Comparison of ENCODE assay signal across 8 cellular contexts in the genomic region with DNA sequence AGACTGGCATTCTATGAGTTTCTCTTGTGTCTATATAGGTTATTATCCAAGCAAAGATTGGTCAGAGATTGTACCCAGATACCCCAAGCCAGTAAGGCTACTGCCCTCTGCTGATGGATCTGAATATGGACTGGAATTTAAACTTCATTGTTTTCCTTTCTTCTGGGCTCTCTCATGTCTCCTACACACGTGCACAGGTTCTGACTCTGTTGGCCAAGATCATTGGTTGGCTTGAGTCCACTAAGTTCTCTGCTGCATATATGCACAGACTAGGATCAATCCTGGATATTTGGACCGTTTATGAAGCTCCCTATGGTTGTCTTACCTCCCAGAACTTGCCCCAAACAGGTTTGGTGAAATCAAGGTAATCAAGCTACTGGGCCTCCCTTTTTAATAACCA.
A peak's percentile ranks its signal among the peaks of the same experiment; 100 is the strongest.
DNase-seq lines count a peak whose midpoint lies in the region; ATAC-seq and TF ChIP-seq lines count a peak whose summit lies in the region.

No MANE protein-coding gene starts in this region.

- H3K27me3 ChIP-seq in CD4-positive, alpha-beta memory T cell (ENCODE audit: insufficient read depth, low read length): no peaks in the 10 kb centered on the region
- H3K27me3 ChIP-seq in ascending aorta (no peaks in the 10 kb centered on the region), stomach (no peaks in the 10 kb centered on the region)

- DNase-seq in CD4-positive, alpha-beta memory T cell: peak in 4 of 5 donors; percentile 23 to 42 (median 27)
- DNase-seq in GM19240 (ENCODE audit: insufficient read length, low spot score) (peak; percentile 30), NCI-H226 (peak; percentile 23), ascending aorta (ENCODE audit: low spot score in 2 of 2) (no peak), iPS DF 4.7 (ENCODE audit: extremely low read depth, low spot score) (peak; percentile 7), stomach (no peak), lower leg skin (ENCODE audit: low spot score in 2 of 2) (no peak)

- TF ChIP-seq CTCF in ascending aorta (IDR thresholded peaks at IDR 0.05) (peak; percentile 57 to 66 (median 63)), stomach (IDR thresholded peaks at IDR 0.05) (peak in 5 of 7 experiments; percentile 44 to 79 (median 60)), lower leg skin (IDR thresholded peaks at IDR 0.05) (no peak)

- H3K9me3 ChIP-seq in CD4-positive, alpha-beta memory T cell (ENCODE audit: control insufficient read depth in 1 of 2, low read length in 2 of 2): no peaks in the 10 kb centered on the region
- H3K9me3 ChIP-seq in ascending aorta (no peaks in the 10 kb centered on the region), stomach (no peaks in the 10 kb centered on the region)

- ATAC-seq in GM18505 (IDR thresholded peaks at IDR 0.05; ENCODE audit: unreplicated experiment): no peak

- no peaks in the 10 kb centered on the region for H3K36me3 ChIP-seq in CD4-positive, alpha-beta memory T cell (ENCODE audit: insufficient read depth, low read length)
- no peaks in the 10 kb centered on the region for H3K36me3 ChIP-seq in ascending aorta
- H3K36me3 ChIP-seq in stomach: peaks cover 0 to 22% (median 7%) of the 10 kb centered on the region in 4 donors

- TF ChIP-seq EP300 in stomach (IDR thresholded peaks at IDR 0.05): no peak

- TF ChIP-seq POLR2A in stomach (IDR thresholded peaks at IDR 0.05) (no peak), lower leg skin (IDR thresholded peaks at IDR 0.05) (no peak), GM18505 (IDR thresholded peaks at IDR 0.05; ENCODE audit: borderline replicate concordance, extremely low read depth, insufficient read depth, insufficient read length) (no peak)

- no peak overlapping the region for H3K27ac ChIP-seq in CD4-positive, alpha-beta memory T cell (ENCODE audit: low read depth, low read length)
- no peak overlapping the region for H3K27ac ChIP-seq in ascending aorta
- no peak overlapping the region for H3K27ac ChIP-seq in stomach

- H3K4me3 Mint-ChIP-seq in CD4-positive, alpha-beta memory T cell: no peak overlapping the region

- no peaks in the 10 kb centered on the region for H3K4me1 ChIP-seq in CD4-positive, alpha-beta memory T cell (ENCODE audit: insufficient read depth, low read length)
- no peaks in the 10 kb centered on the region for H3K4me1 ChIP-seq in ascending aorta
- H3K4me1 ChIP-seq in stomach: no peaks in the 10 kb centered on the region

- no peak overlapping the region for H3K4me3 ChIP-seq in CD4-positive, alpha-beta memory T cell (ENCODE audit: low read length in 2 of 2)
- H3K4me3 ChIP-seq in ascending aorta: no peak overlapping the region
- H3K4me3 ChIP-seq in stomach: no peak overlapping the region
- no peak overlapping the region for H3K4me3 ChIP-seq in lower leg skin (ENCODE audit: low read depth, poor library complexity, severe bottlenecking)

- WGBS in stomach, 5 donors: 3 to 19% (median 11%) methylated on average over 2 of the region's 2 CpGs
- 16 to 20% methylated on average over 2 of the region's 2 CpGs for WGBS in lower leg skin, 2 donors

- CTCF ChIA-PET in CD4-positive, alpha-beta memory T cell (lab: Charles Lee; ENCODE audit: partially characterized antibody): interaction anchor here (0.8 to 3.8 kb wide), 11 partner anchors 10 to 390 kb away, joined by 3 to 22 read pairs (median 4); no protein-coding TSS in a partner anchor

- H3K9me3 Mint-ChIP-seq in CD4-positive, alpha-beta memory T cell: no peaks in the 10 kb centered on the region

- intact Hi-C loops in CD4-positive, alpha-beta memory T cell (cut with micrococcal nuclease): loop anchor here (1.0 kb wide), 2 partner anchors 154 to 169 kb away; partner anchors contain the start of gene ZFYVE9
- intact Hi-C loops in ascending aorta (cut with DNase I): loop anchor here (2.0 kb wide), 1 partner anchor 156 kb away; no protein-coding TSS in a partner anchor
- intact Hi-C loops in stomach (cut with DNase I; ENCODE audit: low total_unique reads): loop anchor here (5.0 kb wide), 1 partner anchor 169 kb away; no protein-coding TSS in a partner anchor
- intact Hi-C loops in lower leg skin (cut with DNase I; ENCODE audit: low total_unique reads): no loop called here

- H3K27me3 Mint-ChIP-seq in CD4-positive, alpha-beta memory T cell: no peaks in the 10 kb centered on the region

- peaks cover 0 to 2% (median 0%) of the 10 kb centered on the region in 4 donors for H3K4me1 Mint-ChIP-seq in CD4-positive, alpha-beta memory T cell

- no peaks in the 10 kb centered on the region for H3K36me3 Mint-ChIP-seq in CD4-positive, alpha-beta memory T cell

- H3K27ac Mint-ChIP-seq in CD4-positive, alpha-beta memory T cell: no peak overlapping the region

- POLR2A ChIA-PET in CD4-positive, alpha-beta memory T cell (lab: Charles Lee; ENCODE audit: partially characterized antibody): interaction anchor here (1.6 kb wide), 1 partner anchor 154 kb away, joined by 4 read pairs; the partner anchor contains the start of gene ZFYVE9

Comparison
In these comparisons a context has a peak if more than half of its experiments do, and no peak if none do; other contexts are left out.
1. DNase-seq: peak in CD4-positive, alpha-beta memory T cell (4 of 5), GM19240 (single experiment), NCI-H226 (single experiment) and iPS DF 4.7 (single experiment); none in ascending aorta (0 of 2), stomach (single experiment) and lower leg skin (0 of 2).
2. CTCF ChIP-seq: peak in ascending aorta (3 of 3) and stomach (5 of 7); none in lower leg skin (0 of 3).